ENCODE assay signal across 17 cellular contexts in genomic region chr4:13378973-13379759, GRCh38.
DNase-seq lines count a peak whose midpoint lies in the region; ATAC-seq and FAIRE-seq lines count a peak whose summit lies in the region.
"Had no signal": no experiment of that assay in that cellular context is flagged by ENCODE, and none has a peak within 500 bp of the region (broad histone marks: within the 10 kb centered on the region; RNA-seq: fewer than 3 reads in every experiment).

No MANE protein-coding gene starts in this region.

- H3K4me1 Mint-ChIP-seq in stimulated activated memory B cell treated with anti-CD40 and anti-IgM and Interleukin-4, amounts not matched to agents 10 μg/mL and 1 μg/mL and 100 μg/mL, for 72 hours, result no peaks in the 10 kb centered on the region

- no peak overlapping the region for H3K27ac Mint-ChIP-seq in stimulated activated memory B cell treated with anti-CD40 and anti-IgM and Interleukin-4, amounts not matched to agents 10 μg/mL and 1 μg/mL and 100 μg/mL, for 72 hours
- H3K27ac Mint-ChIP-seq: activated T-helper 1 cell treated with anti-CD3 and anti-CD28 coated beads, Interleukin-12 subunit alpha, Interleukin-12 subunit beta, Interleukin-2, Interleukin-4 antibody, amounts not matched to agents 30 ng/mL and 10 ng/mL and 1 ng/mL, durations not matched to agents 14 hours and 24 hours and 36 hours had no signal

- FAIRE-seq in urothelium cell line (lab: Jason Lieb, UNC), result no peak
- FAIRE-seq: small intestine had no signal

- DNase-seq in urothelium cell line (ENCODE audit: low spot score) (no peak), HuH-7.5 (ENCODE audit: low spot score) (no peak), globus pallidus (ENCODE audit: low spot score) (no peak)
- DNase-seq: activated CD4-positive, CD25-positive, alpha-beta regulatory T cell treated with anti-CD3 and anti-CD28 coated beads, Interleukin-2, amount 50 U/mL, for 72 hours; anterior cingulate cortex; dermis blood vessel endothelial cell; GF-D8; NCI-H345; nucleus accumbens; small intestine; SW 1271; transverse colon had no signal

- no peaks in the 10 kb centered on the region for H3K9me3 Mint-ChIP-seq in stimulated activated memory B cell treated with anti-CD40 and anti-IgM and Interleukin-4, amounts not matched to agents 10 μg/mL and 1 μg/mL and 100 μg/mL, for 72 hours
- H3K9me3 Mint-ChIP-seq: activated T-helper 1 cell treated with anti-CD3 and anti-CD28 coated beads, Interleukin-12 subunit alpha, Interleukin-12 subunit beta, Interleukin-2, Interleukin-4 antibody, amounts not matched to agents 30 ng/mL and 10 ng/mL and 1 ng/mL, durations not matched to agents 14 hours and 24 hours and 36 hours had no signal

- H3K4me3 Mint-ChIP-seq in stimulated activated memory B cell treated with anti-CD40 and anti-IgM and Interleukin-4, amounts not matched to agents 10 μg/mL and 1 μg/mL and 100 μg/mL, for 72 hours, result no peak overlapping the region
- H3K4me3 Mint-ChIP-seq: activated T-helper 1 cell treated with anti-CD3 and anti-CD28 coated beads, Interleukin-12 subunit alpha, Interleukin-12 subunit beta, Interleukin-2, Interleukin-4 antibody, amounts not matched to agents 30 ng/mL and 10 ng/mL and 1 ng/mL, durations not matched to agents 14 hours and 24 hours and 36 hours had no signal

- ATAC-seq in GM19043 (IDR thresholded peaks at IDR 0.05; ENCODE audit: low read depth, unreplicated experiment), result peak; percentile 77
- peak; percentile 73 for ATAC-seq in GM21723 (IDR thresholded peaks at IDR 0.05; ENCODE audit: unreplicated experiment)
- peak; percentile 86 for ATAC-seq in HG03175 (IDR thresholded peaks at IDR 0.05; ENCODE audit: unreplicated experiment)
- ATAC-seq in stimulated activated memory B cell treated with anti-CD40 and anti-IgM and Interleukin-4, amounts not matched to agents 10 μg/mL and 1 μg/mL and 100 μg/mL, for 72 hours, result peak; percentile 79

- H3K36me3 Mint-ChIP-seq in stimulated activated memory B cell treated with anti-CD40 and anti-IgM and Interleukin-4, amounts not matched to agents 10 μg/mL and 1 μg/mL and 100 μg/mL, for 72 hours, result peaks cover 28% of the 10 kb centered on the region

- H3K27me3 Mint-ChIP-seq in stimulated activated memory B cell treated with anti-CD40 and anti-IgM and Interleukin-4, amounts not matched to agents 10 μg/mL and 1 μg/mL and 100 μg/mL, for 72 hours, result no peaks in the 10 kb centered on the region
